Comparison of ENCODE assay signal across 2 cellular contexts in genomic region chr3:190696777-190697501, GRCh38.
TF ChIP-seq lines count a peak whose summit lies in the region.

No MANE protein-coding gene starts in this region.

TF ChIP-seq in IMR-90, 13 proteins besides CTCF, POLR2A, EP300 and RAD21:
- TF ChIP-seq CEBPB (IDR thresholded peaks at IDR 0.05; ENCODE audit: low read depth, low read length) = no peak
- no peak for TF ChIP-seq MAZ (IDR thresholded peaks at IDR 0.05; ENCODE audit: borderline replicate concordance, low read depth, low read length)
- peak; percentile 71 for TF ChIP-seq SMC3 (IDR thresholded peaks at IDR 0.05; ENCODE audit: low read depth, low read length)
- TF ChIP-seq BHLHE40 (IDR thresholded peaks at IDR 0.05; ENCODE audit: low read depth, low read length) = no peak
- no peak for TF ChIP-seq FOS (IDR thresholded peaks at IDR 0.05; ENCODE audit: low read depth, low read length)
- TF ChIP-seq USF2 (IDR thresholded peaks at IDR 0.05; ENCODE audit: low read depth, low read length) = no peak

TF ChIP-seq in liver, 16 proteins besides CTCF, POLR2A, EP300 and RAD21:
- no peak for TF ChIP-seq REST (IDR thresholded peaks at IDR 0.05)
- TF ChIP-seq RXRA (IDR thresholded peaks at IDR 0.05) = peak in 1 of 2 donors; percentile 15
- TF ChIP-seq SP1 (IDR thresholded peaks at IDR 0.05) = peak; percentile 6
- no peak for TF ChIP-seq MAX (IDR thresholded peaks at IDR 0.05)
- TF ChIP-seq FOXA1 (IDR thresholded peaks at IDR 0.05) = no peak
- peak; percentile 31 for TF ChIP-seq YY1 (IDR thresholded peaks at IDR 0.05)
- no peak for TF ChIP-seq TAF1 (conservative IDR thresholded peaks at IDR 0.05)
